Comparison of ENCODE assay signal across 1 cellular context in the genomic region with DNA sequence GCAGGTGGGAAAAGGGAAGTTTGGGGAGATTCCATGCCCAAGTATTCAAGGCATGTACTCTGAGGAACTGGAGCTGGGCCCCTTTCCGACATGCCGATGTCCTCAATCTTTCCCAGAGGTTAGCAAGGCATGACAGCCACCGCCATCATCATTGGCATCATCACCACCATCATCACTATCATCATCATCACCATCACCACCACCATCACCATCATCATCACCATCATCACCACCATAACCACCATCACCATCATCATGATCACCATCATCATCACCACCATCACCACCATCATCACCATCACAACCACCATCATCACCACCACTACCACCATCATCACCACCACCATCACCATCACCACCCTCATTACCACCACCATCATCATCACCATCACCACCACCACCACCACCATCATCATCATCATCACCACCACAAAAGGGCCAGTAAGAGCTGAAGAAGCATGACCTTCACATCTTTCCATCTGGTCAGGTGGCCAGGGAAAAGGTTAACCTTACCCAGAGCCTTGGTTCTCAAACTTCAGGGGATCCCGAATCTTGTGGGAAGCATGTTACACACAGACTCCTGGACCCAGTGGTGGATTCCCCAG.
TF ChIP-seq lines count a peak whose summit lies in the region.

No MANE protein-coding gene starts in this region.

TF ChIP-seq in GM23338, 12 proteins besides CTCF, POLR2A, EP300 and RAD21 (continued from another document):
- TF ChIP-seq, protein P1, sequence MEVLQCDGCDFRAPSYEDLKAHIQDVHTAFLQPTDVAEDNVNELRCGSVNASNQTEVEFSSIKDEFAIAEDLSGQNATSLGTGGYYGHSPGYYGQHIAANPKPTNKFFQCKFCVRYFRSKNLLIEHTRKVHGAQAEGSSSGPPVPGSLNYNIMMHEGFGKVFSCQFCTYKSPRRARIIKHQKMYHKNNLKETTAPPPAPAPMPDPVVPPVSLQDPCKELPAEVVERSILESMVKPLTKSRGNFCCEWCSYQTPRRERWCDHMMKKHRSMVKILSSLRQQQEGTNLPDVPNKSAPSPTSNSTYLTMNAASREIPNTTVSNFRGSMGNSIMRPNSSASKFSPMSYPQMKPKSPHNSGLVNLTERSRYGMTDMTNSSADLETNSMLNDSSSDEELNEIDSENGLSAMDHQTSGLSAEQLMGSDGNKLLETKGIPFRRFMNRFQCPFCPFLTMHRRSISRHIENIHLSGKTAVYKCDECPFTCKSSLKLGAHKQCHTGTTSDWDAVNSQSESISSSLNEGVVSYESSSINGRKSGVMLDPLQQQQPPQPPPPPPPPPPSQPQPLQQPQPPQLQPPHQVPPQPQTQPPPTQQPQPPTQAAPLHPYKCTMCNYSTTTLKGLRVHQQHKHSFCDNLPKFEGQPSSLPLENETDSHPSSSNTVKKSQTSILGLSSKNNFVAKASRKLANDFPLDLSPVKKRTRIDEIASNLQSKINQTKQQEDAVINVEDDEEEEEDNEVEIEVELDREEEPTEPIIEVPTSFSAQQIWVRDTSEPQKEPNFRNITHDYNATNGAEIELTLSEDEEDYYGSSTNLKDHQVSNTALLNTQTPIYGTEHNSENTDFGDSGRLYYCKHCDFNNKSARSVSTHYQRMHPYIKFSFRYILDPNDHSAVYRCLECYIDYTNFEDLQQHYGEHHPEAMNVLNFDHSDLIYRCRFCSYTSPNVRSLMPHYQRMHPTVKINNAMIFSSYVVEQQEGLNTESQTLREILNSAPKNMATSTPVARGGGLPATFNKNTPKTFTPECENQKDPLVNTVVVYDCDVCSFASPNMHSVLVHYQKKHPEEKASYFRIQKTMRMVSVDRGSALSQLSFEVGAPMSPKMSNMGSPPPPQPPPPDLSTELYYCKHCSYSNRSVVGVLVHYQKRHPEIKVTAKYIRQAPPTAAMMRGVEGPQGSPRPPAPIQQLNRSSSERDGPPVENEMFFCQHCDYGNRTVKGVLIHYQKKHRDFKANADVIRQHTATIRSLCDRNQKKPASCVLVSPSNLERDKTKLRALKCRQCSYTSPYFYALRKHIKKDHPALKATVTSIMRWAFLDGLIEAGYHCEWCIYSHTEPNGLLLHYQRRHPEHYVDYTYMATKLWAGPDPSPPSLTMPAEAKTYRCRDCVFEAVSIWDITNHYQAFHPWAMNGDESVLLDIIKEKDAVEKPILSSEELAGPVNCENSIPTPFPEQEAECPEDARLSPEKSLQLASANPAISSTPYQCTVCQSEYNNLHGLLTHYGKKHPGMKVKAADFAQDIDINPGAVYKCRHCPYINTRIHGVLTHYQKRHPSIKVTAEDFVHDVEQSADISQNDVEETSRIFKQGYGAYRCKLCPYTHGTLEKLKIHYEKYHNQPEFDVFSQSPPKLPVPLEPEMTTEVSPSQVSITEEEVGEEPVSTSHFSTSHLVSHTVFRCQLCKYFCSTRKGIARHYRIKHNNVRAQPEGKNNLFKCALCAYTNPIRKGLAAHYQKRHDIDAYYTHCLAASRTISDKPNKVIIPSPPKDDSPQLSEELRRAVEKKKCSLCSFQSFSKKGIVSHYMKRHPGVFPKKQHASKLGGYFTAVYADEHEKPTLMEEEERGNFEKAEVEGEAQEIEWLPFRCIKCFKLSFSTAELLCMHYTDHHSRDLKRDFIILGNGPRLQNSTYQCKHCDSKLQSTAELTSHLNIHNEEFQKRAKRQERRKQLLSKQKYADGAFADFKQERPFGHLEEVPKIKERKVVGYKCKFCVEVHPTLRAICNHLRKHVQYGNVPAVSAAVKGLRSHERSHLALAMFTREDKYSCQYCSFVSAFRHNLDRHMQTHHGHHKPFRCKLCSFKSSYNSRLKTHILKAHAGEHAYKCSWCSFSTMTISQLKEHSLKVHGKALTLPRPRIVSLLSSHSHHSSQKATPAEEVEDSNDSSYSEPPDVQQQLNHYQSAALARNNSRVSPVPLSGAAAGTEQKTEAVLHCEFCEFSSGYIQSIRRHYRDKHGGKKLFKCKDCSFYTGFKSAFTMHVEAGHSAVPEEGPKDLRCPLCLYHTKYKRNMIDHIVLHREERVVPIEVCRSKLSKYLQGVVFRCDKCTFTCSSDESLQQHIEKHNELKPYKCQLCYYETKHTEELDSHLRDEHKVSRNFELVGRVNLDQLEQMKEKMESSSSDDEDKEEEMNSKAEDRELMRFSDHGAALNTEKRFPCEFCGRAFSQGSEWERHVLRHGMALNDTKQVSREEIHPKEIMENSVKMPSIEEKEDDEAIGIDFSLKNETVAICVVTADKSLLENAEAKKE (CRISPR knock-in tag; IDR thresholded peaks at IDR 0.05) = no peak
- TF ChIP-seq ZNF331 (CRISPR knock-in tag; IDR thresholded peaks at IDR 0.05; ENCODE audit: low read depth) = no peak
- TF ChIP-seq CREB1 (CRISPR knock-in tag; IDR thresholded peaks at IDR 0.05; ENCODE audit: low read depth) = no peak
- TF ChIP-seq ZNF114 (CRISPR knock-in tag; IDR thresholded peaks at IDR 0.05) = no peak
